ENCODE assay signal across 13 cellular contexts in the genomic region with DNA sequence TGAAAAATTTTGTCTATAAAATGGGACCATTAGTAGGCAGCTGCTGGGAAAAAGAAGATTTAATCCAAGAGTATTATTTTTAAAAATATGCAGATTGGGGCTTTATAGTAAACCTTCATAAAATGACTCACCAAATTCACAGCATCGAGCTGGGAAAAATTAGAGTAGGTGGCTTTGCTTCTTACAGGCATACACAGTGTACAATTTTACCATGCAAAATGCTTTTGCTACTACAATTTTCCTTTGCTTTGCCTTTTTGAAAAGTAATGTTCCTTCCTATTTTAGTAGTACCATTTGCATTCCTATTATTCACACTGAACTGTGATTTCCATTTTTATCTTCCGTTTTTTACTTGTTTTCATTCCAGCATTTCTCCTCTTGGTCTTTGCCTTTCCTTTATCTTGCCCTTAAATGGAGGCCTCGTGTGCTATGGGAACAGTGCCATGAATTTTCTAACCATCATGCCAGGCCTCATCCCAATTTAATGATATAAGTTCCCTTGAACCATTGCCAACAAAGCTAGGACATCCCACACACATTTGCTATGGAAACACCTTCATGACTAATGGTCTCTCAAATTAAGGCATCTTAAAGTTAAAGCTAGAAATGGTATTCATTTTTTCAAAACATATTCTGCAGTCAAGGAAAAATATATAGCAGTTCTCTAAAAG.
DNase-seq lines count a peak whose midpoint lies in the region; ATAC-seq and TF ChIP-seq lines count a peak whose summit lies in the region.
"Had no signal": no experiment of that assay in that cellular context is flagged by ENCODE, and none has a peak within 500 bp of the region (broad histone marks: within the 10 kb centered on the region; RNA-seq: fewer than 3 reads in every experiment).

No MANE protein-coding gene starts in this region.

- H3K27ac Mint-ChIP-seq in CD8-positive, alpha-beta memory T cell = peak overlapping the region; percentile 36 to 99 (median 96)
- H3K27ac Mint-ChIP-seq in central memory CD8-positive, alpha-beta T cell (ENCODE audit: low read depth) = peak overlapping the region; percentile 94

- no peaks in the 10 kb centered on the region for H3K9me3 Mint-ChIP-seq in CD8-positive, alpha-beta memory T cell
- H3K9me3 Mint-ChIP-seq in central memory CD8-positive, alpha-beta T cell = peaks cover 8% of the 10 kb centered on the region

- peaks cover 57 to 81% (median 72%) of the 10 kb centered on the region in 3 donors for H3K4me1 Mint-ChIP-seq in CD8-positive, alpha-beta memory T cell
- peaks cover 62% of the 10 kb centered on the region for H3K4me1 Mint-ChIP-seq in central memory CD8-positive, alpha-beta T cell

- no peak for DNase-seq in CD8-positive, alpha-beta memory T cell
- DNase-seq in NCI-H1694 treated with DMSO at 0.1 percent for 48 hours (lab: John Stamatoyannopoulos, UW) (peak; percentile 31), osteoblast (ENCODE audit: insufficient read length, low spot score, missing footprints) (peak; percentile 5), AG20443 (ENCODE audit: low spot score) (no peak), SHP77 treated with DMSO at 0.1 percent for 48 hours (lab: John Stamatoyannopoulos, UW) (no peak), DMS79 treated with DMSO at 0.1 percent for 48 hours (lab: John Stamatoyannopoulos, UW) (no peak)
- no peak for DNase-seq in central memory CD8-positive, alpha-beta T cell (ENCODE audit: low spot score in 2 of 2)
- no peak for DNase-seq in stimulated activated CD4-positive, alpha-beta T cell treated with anti-CD3 and anti-CD28 coated beads, Interleukin-4, amount 100 ng/mL, for 1 hour
- DNase-seq: activated CD8-positive, alpha-beta memory T cell treated with anti-CD3 and anti-CD28 coated beads for 24 hours; central memory CD4-positive, alpha-beta T cell; heart right ventricle; NCI-H524 had no signal

- POLR2A ChIA-PET in CD8-positive, alpha-beta memory T cell (lab: Charles Lee) = interaction anchor here (0.5 kb wide), 1 partner anchor 216 kb away, joined by 3 read pairs; no protein-coding TSS in a partner anchor

- no peaks in the 10 kb centered on the region for H3K27me3 ChIP-seq in CD8-positive, alpha-beta memory T cell (ENCODE audit: insufficient read depth, low read length, poor library complexity, severe bottlenecking)
- no peaks in the 10 kb centered on the region for H3K27me3 ChIP-seq in osteoblast (ENCODE audit: insufficient read depth, low read length)
- H3K27me3 ChIP-seq: heart right ventricle had no signal

- H3K4me2 ChIP-seq in osteoblast (ENCODE audit: insufficient read depth, low read length) = peak overlapping the region; percentile 25
- H3K4me2 ChIP-seq: KMS-11 had no signal

- H4K20me1 ChIP-seq in osteoblast (ENCODE audit: insufficient read depth, low read length) = no peaks in the 10 kb centered on the region

- H3K27me3 Mint-ChIP-seq in CD8-positive, alpha-beta memory T cell = no peaks in the 10 kb centered on the region
- no peaks in the 10 kb centered on the region for H3K27me3 Mint-ChIP-seq in central memory CD8-positive, alpha-beta T cell

- no peak for ATAC-seq in central memory CD8-positive, alpha-beta T cell (replicated peaks; ENCODE audit: extremely low read depth, poor library complexity, severe bottlenecking)
- ATAC-seq: heart right ventricle had no signal

- H3K79me2 ChIP-seq in osteoblast (ENCODE audit: insufficient read depth, low read length) = no peaks in the 10 kb centered on the region

- no peak for TF ChIP-seq CTCF in osteoblast (IDR thresholded peaks at IDR 0.05; ENCODE audit: extremely low read depth, low read depth, low read length)

- H3K4me3 Mint-ChIP-seq in CD8-positive, alpha-beta memory T cell = peak overlapping the region in 3 of 7 donors; percentile 10 to 19 (median 11)
- no peak overlapping the region for H3K4me3 Mint-ChIP-seq in central memory CD8-positive, alpha-beta T cell

- H3K4me1 ChIP-seq in CD8-positive, alpha-beta memory T cell (ENCODE audit: insufficient read depth, low read length) = peaks cover 70% of the 10 kb centered on the region
- peaks cover 8% of the 10 kb centered on the region for H3K4me1 ChIP-seq in osteoblast (ENCODE audit: insufficient read depth, low read length)

- no peaks in the 10 kb centered on the region for H3K9me3 ChIP-seq in CD8-positive, alpha-beta memory T cell (ENCODE audit: low read length)
- no peaks in the 10 kb centered on the region for H3K9me3 ChIP-seq in osteoblast (ENCODE audit: low read depth, low read length)
- H3K9me3 ChIP-seq: heart right ventricle had no signal

- CTCF ChIA-PET in CD8-positive, alpha-beta memory T cell (lab: Charles Lee) = interaction anchor here (1.1 to 1.5 kb wide), 4 partner anchors 106 to 118 kb away, joined by 3 read pairs; partner anchors contain the start of gene BTG1

- H3K36me3 ChIP-seq in CD8-positive, alpha-beta memory T cell (ENCODE audit: insufficient read depth, low read length) = no peaks in the 10 kb centered on the region
- no peaks in the 10 kb centered on the region for H3K36me3 ChIP-seq in osteoblast (ENCODE audit: insufficient read depth, low read length)
- H3K36me3 ChIP-seq: heart right ventricle had no signal

- peak overlapping the region; percentile 36 for H2AFZ ChIP-seq in osteoblast (ENCODE audit: low read length)

- peaks cover 1 to 19% (median 5%) of the 10 kb centered on the region in 3 donors for H3K36me3 Mint-ChIP-seq in CD8-positive, alpha-beta memory T cell
- peaks cover 1% of the 10 kb centered on the region for H3K36me3 Mint-ChIP-seq in central memory CD8-positive, alpha-beta T cell (ENCODE audit: insufficient read depth)

- no peak overlapping the region for H3K27ac ChIP-seq in CD8-positive, alpha-beta memory T cell (ENCODE audit: low read depth, low read length)
- peak overlapping the region; percentile 33 for H3K27ac ChIP-seq in osteoblast (ENCODE audit: low read depth, low read length)
- H3K27ac ChIP-seq: KMS-11 had no signal

- no peak overlapping the region for H3K4me3 ChIP-seq in CD8-positive, alpha-beta memory T cell (ENCODE audit: low read length)
- H3K4me3 ChIP-seq in osteoblast (ENCODE audit: insufficient read depth, low read length) = no peak overlapping the region
- H3K4me3 ChIP-seq: heart right ventricle had no signal

Comparison
In these comparisons a context has a peak if more than half of its experiments do, and no peak if none do; other contexts are left out.
1. DNase-seq: peak in NCI-H1694 treated with DMSO at 0.1 percent for 48 hours (single experiment) and osteoblast (single experiment); none in CD8-positive, alpha-beta memory T cell (0 of 5), central memory CD8-positive, alpha-beta T cell (0 of 2), stimulated activated CD4-positive, alpha-beta T cell treated with anti-CD3 and anti-CD28 coated beads, Interleukin-4, amount 100 ng/mL, for 1 hour (single experiment), AG20443 (single experiment), SHP77 treated with DMSO at 0.1 percent for 48 hours (single experiment) and DMS79 treated with DMSO at 0.1 percent for 48 hours (single experiment).